Comparison of ENCODE assay signal across 19 cellular contexts in genomic region chr10:118991326-118991725, GRCh38.
"Had no signal": no experiment of that assay in that cellular context is flagged by ENCODE, and none has a peak within 500 bp of the region (broad histone marks: within the 10 kb centered on the region; RNA-seq: fewer than 3 reads in every experiment).

No MANE protein-coding gene starts in this region.

- DNase-seq: activated CD4-positive, alpha-beta memory T cell treated with anti-CD3 and anti-CD28 coated beads for 36 hours; activated CD4-positive, alpha-beta T cell treated with anti-CD3 and anti-CD28 coated beads for 48 hours; activated effector memory CD4-positive, alpha-beta T cell treated with anti-CD3 and anti-CD28 coated beads, Interleukin-2, amount 50 U/mL, for 16 hours; activated T-cell treated with anti-CD3 and anti-CD28 coated beads for 4 hours; aorta; effector CD8-positive, alpha-beta T cell; erythroblast; foreskin keratinocyte; kidney; lower lobe of right lung; mesendoderm; mucosa of descending colon; nephron progenitor cell; pancreas; psoas muscle; right cardiac atrium; stimulated activated CD4-positive, alpha-beta T cell treated with anti-CD3 and anti-CD28 coated beads, Interleukin-4, amount 100 ng/mL, for 4 hours; stimulated activated naive CD8-positive, alpha-beta T cell treated with anti-CD3 and anti-CD28 coated beads, Interleukin-15, Interleukin-2, amounts not matched to agents 100 U/mL and 50 U/mL, for 24 hours; upper lobe of left lung had no signal
